35 cellular contexts compared by ENCODE assay signal in genomic region chr5:33036128-33036527, GRCh38.
"Had no signal": no experiment of that assay in that cellular context is flagged by ENCODE, and none has a peak within 500 bp of the region (broad histone marks: within the 10 kb centered on the region; RNA-seq: fewer than 3 reads in every experiment).

No MANE protein-coding gene starts in this region.

- H3K36me3 Mint-ChIP-seq: activated CD4-positive, alpha-beta memory T cell treated with anti-CD3 and anti-CD28 coated beads for 36 hours; activated CD8-positive, alpha-beta memory T cell treated with anti-CD3 and anti-CD28 coated beads, Interleukin-2, amount 10 ng/mL, durations not matched to agents 7 days and 5 days; activated naive CD4-positive, alpha-beta T cell treated with anti-CD3 and anti-CD28 coated beads, Interleukin-2, amount 10 ng/mL, durations not matched to agents 7 days and 5 days; activated naive CD4-positive, alpha-beta T cell treated with anti-CD3 and anti-CD28 coated beads, Interleukin-2, amount 50 U/mL, for 72 hours; activated naive CD8-positive, alpha-beta T cell treated with anti-CD3 and anti-CD28 coated beads, Interleukin-2, amount 10 ng/mL, durations not matched to agents 7 days and 5 days; brain had no signal

- H3K4me1 ChIP-seq: ascending aorta, breast epithelium, esophagus squamous epithelium, gastroesophageal sphincter had no signal

- H3K27ac ChIP-seq: ascending aorta, breast epithelium, cardiac muscle cell, epithelial cell of prostate, esophagus squamous epithelium, gastroesophageal sphincter, heart right ventricle had no signal

- H3K27ac Mint-ChIP-seq: activated CD4-positive, alpha-beta memory T cell treated with anti-CD3 and anti-CD28 coated beads for 36 hours; activated CD4-positive, alpha-beta T cell treated with anti-CD3 and anti-CD28 coated beads for 36 hours; activated CD4-positive, alpha-beta T cell treated with anti-CD3 and anti-CD28 coated beads, Interleukin-2, amount 10 ng/mL, durations not matched to agents 24 days and 14 days; activated CD8-positive, alpha-beta memory T cell treated with anti-CD3 and anti-CD28 coated beads, Interleukin-2, amount 10 ng/mL, durations not matched to agents 7 days and 5 days; activated CD8-positive, alpha-beta T cell treated with anti-CD3 and anti-CD28 coated beads, Interleukin-2, amount 10 ng/mL, durations not matched to agents 7 days and 5 days; activated naive CD4-positive, alpha-beta T cell treated with anti-CD3 and anti-CD28 coated beads, Interleukin-2, amount 10 ng/mL, durations not matched to agents 7 days and 5 days; activated naive CD4-positive, alpha-beta T cell treated with anti-CD3 and anti-CD28 coated beads, Interleukin-2, amount 50 U/mL, for 72 hours; activated naive CD8-positive, alpha-beta T cell treated with anti-CD3 and anti-CD28 coated beads, Interleukin-2, amount 10 ng/mL, durations not matched to agents 7 days and 5 days; activated T-cell treated with anti-CD3 and anti-CD28 coated beads, Interleukin-2, amount 50 U/mL, for 24 hours; activated T-cell treated with anti-CD3 and anti-CD28 coated beads, Interleukin-2, amount 50 U/mL, for 72 hours; brain; effector memory CD8-positive, alpha-beta T cell; T-helper 17 cell; T-helper 2 cell treated with Interferon-gamma antibody and Interleukin-4, amounts not matched to agents 5 μg/mL and 100 μg/mL, for 36 hours had no signal

- H3K4me1 Mint-ChIP-seq: activated CD4-positive, alpha-beta T cell treated with anti-CD3 and anti-CD28 coated beads for 36 hours; activated CD4-positive, alpha-beta T cell treated with anti-CD3 and anti-CD28 coated beads, Interleukin-2, amount 10 ng/mL, durations not matched to agents 24 days and 14 days; activated CD8-positive, alpha-beta memory T cell treated with anti-CD3 and anti-CD28 coated beads, Interleukin-2, amount 10 ng/mL, durations not matched to agents 7 days and 5 days; activated naive CD4-positive, alpha-beta T cell treated with anti-CD3 and anti-CD28 coated beads, Interleukin-2, amount 10 ng/mL, durations not matched to agents 7 days and 5 days; activated naive CD8-positive, alpha-beta T cell treated with anti-CD3 and anti-CD28 coated beads, Interleukin-2, amount 10 ng/mL, durations not matched to agents 7 days and 5 days; brain; central memory CD8-positive, alpha-beta T cell; T-helper 17 cell had no signal

- H3K9me3 Mint-ChIP-seq: T-helper 2 cell treated with Interferon-gamma antibody and Interleukin-4, amounts not matched to agents 5 μg/mL and 100 μg/mL, for 36 hours had no signal

- H3K9me3 ChIP-seq: ascending aorta had no signal

- FAIRE-seq: endometrium, endothelial cell of umbilical vein had no signal

- ATAC-seq: activated CD4-positive, alpha-beta T cell treated with anti-CD3 and anti-CD28 coated beads for 36 hours; activated CD8-positive, alpha-beta memory T cell treated with anti-CD3 and anti-CD28 coated beads, Interleukin-2, amount 10 ng/mL, durations not matched to agents 7 days and 5 days; activated CD8-positive, alpha-beta T cell treated with anti-CD3 and anti-CD28 coated beads, Interleukin-2, amount 10 ng/mL, durations not matched to agents 7 days and 5 days; activated naive CD4-positive, alpha-beta T cell treated with anti-CD3 and anti-CD28 coated beads, Interleukin-2, amount 50 U/mL, for 72 hours; activated T-cell treated with anti-CD3 and anti-CD28 coated beads, Interleukin-2, amount 50 U/mL, for 72 hours; effector memory CD8-positive, alpha-beta T cell; gastroesophageal sphincter; heart right ventricle; T-helper 17 cell had no signal

- H3K27me3 Mint-ChIP-seq: activated CD4-positive, alpha-beta memory T cell treated with anti-CD3 and anti-CD28 coated beads for 36 hours; activated CD4-positive, alpha-beta T cell treated with anti-CD3 and anti-CD28 coated beads for 36 hours; activated CD4-positive, alpha-beta T cell treated with anti-CD3 and anti-CD28 coated beads, Interleukin-2, amount 10 ng/mL, durations not matched to agents 24 days and 14 days; activated CD8-positive, alpha-beta memory T cell treated with anti-CD3 and anti-CD28 coated beads, Interleukin-2, amount 10 ng/mL, durations not matched to agents 7 days and 5 days; activated naive CD4-positive, alpha-beta T cell treated with anti-CD3 and anti-CD28 coated beads, Interleukin-2, amount 10 ng/mL, durations not matched to agents 7 days and 5 days; activated naive CD8-positive, alpha-beta T cell treated with anti-CD3 and anti-CD28 coated beads, Interleukin-2, amount 10 ng/mL, durations not matched to agents 7 days and 5 days; activated T-cell treated with anti-CD3 and anti-CD28 coated beads, Interleukin-2, amount 50 U/mL, for 24 hours; brain; central memory CD8-positive, alpha-beta T cell; effector memory CD8-positive, alpha-beta T cell; T-helper 17 cell had no signal

- H3K27me3 ChIP-seq: ascending aorta, breast epithelium, cardiac muscle cell, esophagus squamous epithelium, gastroesophageal sphincter, heart right ventricle had no signal

- H3K4me3 ChIP-seq: ascending aorta, breast epithelium, cardiac muscle cell, esophagus squamous epithelium, gastroesophageal sphincter, heart right ventricle had no signal

- DNase-seq: activated CD4-positive, alpha-beta memory T cell treated with anti-CD3 and anti-CD28 coated beads for 36 hours; activated CD4-positive, alpha-beta T cell treated with anti-CD3 and anti-CD28 coated beads for 36 hours; activated CD4-positive, alpha-beta T cell treated with anti-CD3 and anti-CD28 coated beads, Interleukin-2, amount 10 ng/mL, durations not matched to agents 24 days and 14 days; activated CD4-positive, CD25-positive, alpha-beta regulatory T cell; activated CD4-positive, CD25-positive, alpha-beta regulatory T cell treated with anti-CD3 and anti-CD28 coated beads, Interleukin-2, amount 50 U/mL, for 72 hours; activated CD8-positive, alpha-beta memory T cell treated with anti-CD3 and anti-CD28 coated beads, Interleukin-2, amount 10 ng/mL, durations not matched to agents 7 days and 5 days; activated CD8-positive, alpha-beta memory T cell treated with anti-CD3 and anti-CD28 coated beads, Interleukin-2, amount 50 U/mL, for 4 hours; activated CD8-positive, alpha-beta T cell treated with anti-CD3 and anti-CD28 coated beads, Interleukin-2, amount 10 ng/mL, durations not matched to agents 7 days and 5 days; activated gamma-delta T cell; activated naive CD4-positive, alpha-beta T cell; activated naive CD4-positive, alpha-beta T cell treated with anti-CD3 and anti-CD28 coated beads, Interleukin-2, amount 10 ng/mL, durations not matched to agents 7 days and 5 days; activated naive CD8-positive, alpha-beta T cell treated with anti-CD3 and anti-CD28 coated beads, Interleukin-2, amount 10 ng/mL, durations not matched to agents 7 days and 5 days; activated T-cell treated with anti-CD3 and anti-CD28 coated beads, Interleukin-2, amount 50 U/mL, for 24 hours; activated T-cell treated with anti-CD3 and anti-CD28 coated beads, Interleukin-2, amount 50 U/mL, for 72 hours; cortex of kidney; dermis blood vessel endothelial cell; effector CD4-positive, alpha-beta T cell; effector memory CD8-positive, alpha-beta T cell; esophagus squamous epithelium; foreskin melanocyte; heart right ventricle; T-helper 1 cell; T-helper 17 cell; T1000 had no signal

- H3K4me3 Mint-ChIP-seq: activated CD4-positive, alpha-beta memory T cell treated with anti-CD3 and anti-CD28 coated beads for 36 hours; activated CD4-positive, alpha-beta T cell treated with anti-CD3 and anti-CD28 coated beads for 36 hours; activated CD4-positive, alpha-beta T cell treated with anti-CD3 and anti-CD28 coated beads, Interleukin-2, amount 10 ng/mL, durations not matched to agents 24 days and 14 days; activated CD8-positive, alpha-beta memory T cell treated with anti-CD3 and anti-CD28 coated beads, Interleukin-2, amount 10 ng/mL, durations not matched to agents 7 days and 5 days; activated CD8-positive, alpha-beta T cell treated with anti-CD3 and anti-CD28 coated beads, Interleukin-2, amount 10 ng/mL, durations not matched to agents 7 days and 5 days; activated naive CD4-positive, alpha-beta T cell treated with anti-CD3 and anti-CD28 coated beads, Interleukin-2, amount 10 ng/mL, durations not matched to agents 7 days and 5 days; activated naive CD8-positive, alpha-beta T cell treated with anti-CD3 and anti-CD28 coated beads, Interleukin-2, amount 10 ng/mL, durations not matched to agents 7 days and 5 days; activated T-cell treated with anti-CD3 and anti-CD28 coated beads, Interleukin-2, amount 50 U/mL, for 24 hours; activated T-cell treated with anti-CD3 and anti-CD28 coated beads, Interleukin-2, amount 50 U/mL, for 72 hours; central memory CD8-positive, alpha-beta T cell; effector memory CD8-positive, alpha-beta T cell; T-helper 17 cell; T-helper 2 cell treated with Interferon-gamma antibody and Interleukin-4, amounts not matched to agents 5 μg/mL and 100 μg/mL, for 36 hours had no signal

- H3K36me3 ChIP-seq: ascending aorta, breast epithelium, cardiac muscle cell, esophagus squamous epithelium, gastroesophageal sphincter, heart right ventricle had no signal
